ENCODE assay signal across 13 cellular contexts in genomic region chr14:102556098-102556677, GRCh38. TPM values are rescaled to one million over a fixed set of nuclear protein-coding genes. Genes with fewer than 3 reads are reported as not detected.
A peak's percentile ranks its signal among the peaks of the same experiment; 100 is the strongest.
DNase-seq lines count a peak whose midpoint lies in the region; ATAC-seq and TF ChIP-seq lines count a peak whose summit lies in the region.
"Had no signal": no experiment of that assay in that cellular context is flagged by ENCODE, and none has a peak within 500 bp of the region (broad histone marks: within the 10 kb centered on the region; RNA-seq: fewer than 3 reads in every experiment).

No MANE protein-coding gene starts in this region.

- peak overlapping the region in 3 of 4 donors; percentile 38 to 66 (median 60) for H3K4me3 Mint-ChIP-seq in CD4-positive, CD25-positive, alpha-beta regulatory T cell
- peak overlapping the region; percentile 78 for H3K4me3 Mint-ChIP-seq in activated B cell treated with CpG ODN at 0.5 μM for 24 hours
- peak overlapping the region; percentile 38 to 72 (median 55) for H3K4me3 Mint-ChIP-seq in naive thymus-derived CD8-positive, alpha-beta T cell
- no peak overlapping the region for H3K4me3 Mint-ChIP-seq in activated CD8-positive, alpha-beta T cell treated with anti-CD3 and anti-CD28 coated beads, Interleukin-2, amount 10 ng/mL, durations not matched to agents 7 days and 5 days

- DNase-seq in CD4-positive, CD25-positive, alpha-beta regulatory T cell = no peak
- DNase-seq in activated B cell treated with CpG ODN at 0.5 μM for 24 hours (no peak), erythroblast (lab: John Stamatoyannopoulos, UW) (no peak)
- no peak for DNase-seq in naive thymus-derived CD8-positive, alpha-beta T cell
- DNase-seq in stimulated activated naive CD4-positive, alpha-beta T cell treated with Interleukin-2 at 50 U/mL for 16 hours (lab: John Stamatoyannopoulos, UW) = no peak
- no peak for DNase-seq in activated CD8-positive, alpha-beta T cell treated with anti-CD3 and anti-CD28 coated beads, Interleukin-2, amount 10 ng/mL, durations not matched to agents 7 days and 5 days
- DNase-seq: aorta; central memory CD4-positive, alpha-beta T cell; nucleus accumbens had no signal

- TF ChIP-seq POLR2A in erythroblast (IDR thresholded peaks at IDR 0.05; ENCODE audit: low read length) = no peak

- CTCF ChIA-PET in activated B cell treated with CpG ODN at 0.5 μM for 24 hours (lab: Charles Lee) = no interaction called here
- CTCF ChIA-PET in activated CD8-positive, alpha-beta T cell treated with anti-CD3 and anti-CD28 coated beads, Interleukin-2, amount 10 ng/mL, durations not matched to agents 7 days and 5 days (lab: Charles Lee) = no interaction called here

- ATAC-seq in CD4-positive, CD25-positive, alpha-beta regulatory T cell (ENCODE audit: low read depth in 2 of 2) = no peak
- ATAC-seq in activated B cell treated with CpG ODN at 0.5 μM for 24 hours (ENCODE audit: low read depth) = no peak
- no peak for ATAC-seq in naive thymus-derived CD8-positive, alpha-beta T cell
- no peak for ATAC-seq in activated CD8-positive, alpha-beta T cell treated with anti-CD3 and anti-CD28 coated beads, Interleukin-2, amount 10 ng/mL, durations not matched to agents 7 days and 5 days

- no peaks in the 10 kb centered on the region for H3K27me3 Mint-ChIP-seq in CD4-positive, CD25-positive, alpha-beta regulatory T cell
- H3K27me3 Mint-ChIP-seq in activated B cell treated with CpG ODN at 0.5 μM for 24 hours = no peaks in the 10 kb centered on the region
- H3K27me3 Mint-ChIP-seq in naive thymus-derived CD8-positive, alpha-beta T cell = no peaks in the 10 kb centered on the region
- no peaks in the 10 kb centered on the region for H3K27me3 Mint-ChIP-seq in activated CD8-positive, alpha-beta T cell treated with anti-CD3 and anti-CD28 coated beads, Interleukin-2, amount 10 ng/mL, durations not matched to agents 7 days and 5 days (ENCODE audit: low read depth)

- POLR2A ChIA-PET in activated B cell treated with CpG ODN at 0.5 μM for 24 hours (lab: Charles Lee) = interaction anchor here (0.7 to 1.0 kb wide), 5 partner anchors 9 to 315 kb away, joined by 4 read pairs; no protein-coding TSS in a partner anchor
- POLR2A ChIA-PET in naive thymus-derived CD8-positive, alpha-beta T cell (lab: Charles Lee) = interaction anchor here (0.7 to 0.8 kb wide), 4 partner anchors 12 to 414 kb away, joined by 3 to 4 read pairs (median 3); no protein-coding TSS in a partner anchor
- POLR2A ChIA-PET in activated CD8-positive, alpha-beta T cell treated with anti-CD3 and anti-CD28 coated beads, Interleukin-2, amount 10 ng/mL, durations not matched to agents 7 days and 5 days (lab: Charles Lee) = no interaction called here

- H3K4me1 ChIP-seq in CD4-positive, CD25-positive, alpha-beta regulatory T cell (ENCODE audit: control insufficient read depth, insufficient read depth, low read length, poor library complexity, severe bottlenecking) = peaks cover 4% of the 10 kb centered on the region
- H3K4me1 ChIP-seq: HAP-1 had no signal

- H3K27ac ChIP-seq in CD4-positive, CD25-positive, alpha-beta regulatory T cell (ENCODE audit: insufficient read depth, low read length, poor library complexity, severe bottlenecking) = no peak overlapping the region
- H3K27ac ChIP-seq: SK-N-MC had no signal

- H3K36me3 ChIP-seq in CD4-positive, CD25-positive, alpha-beta regulatory T cell (ENCODE audit: control insufficient read depth, insufficient read depth, low read length) = no peaks in the 10 kb centered on the region
- H3K36me3 ChIP-seq: HAP-1, tibial nerve had no signal

- H3K9me3 ChIP-seq in CD4-positive, CD25-positive, alpha-beta regulatory T cell (ENCODE audit: control insufficient read depth in 2 of 2, low read length in 2 of 2) = no peaks in the 10 kb centered on the region
- H3K9me3 ChIP-seq: HAP-1, tibial nerve had no signal

- H3K9me3 Mint-ChIP-seq in CD4-positive, CD25-positive, alpha-beta regulatory T cell = peaks cover 0 to 1% (median 0%) of the 10 kb centered on the region in 7 donors
- no peaks in the 10 kb centered on the region for H3K9me3 Mint-ChIP-seq in activated B cell treated with CpG ODN at 0.5 μM for 24 hours
- no peaks in the 10 kb centered on the region for H3K9me3 Mint-ChIP-seq in naive thymus-derived CD8-positive, alpha-beta T cell
- H3K9me3 Mint-ChIP-seq in activated CD8-positive, alpha-beta T cell treated with anti-CD3 and anti-CD28 coated beads, Interleukin-2, amount 10 ng/mL, durations not matched to agents 7 days and 5 days (ENCODE audit: insufficient read depth) = no peaks in the 10 kb centered on the region

- H3K27me3 ChIP-seq in CD4-positive, CD25-positive, alpha-beta regulatory T cell (ENCODE audit: control insufficient read depth, insufficient read depth, low read length) = no peaks in the 10 kb centered on the region
- H3K27me3 ChIP-seq: tibial nerve had no signal

- H3K4me3 ChIP-seq in CD4-positive, CD25-positive, alpha-beta regulatory T cell (ENCODE audit: low read depth, low read length) = no peak overlapping the region
- peak overlapping the region; percentile 76 for H3K4me3 ChIP-seq in GM12875 (ENCODE audit: low read depth, low read length)
- H3K4me3 ChIP-seq: HAP-1, SK-N-MC had no signal

- H3K36me3 Mint-ChIP-seq in CD4-positive, CD25-positive, alpha-beta regulatory T cell = no peaks in the 10 kb centered on the region
- H3K36me3 Mint-ChIP-seq in activated B cell treated with CpG ODN at 0.5 μM for 24 hours (ENCODE audit: low read depth) = no peaks in the 10 kb centered on the region
- no peaks in the 10 kb centered on the region for H3K36me3 Mint-ChIP-seq in naive thymus-derived CD8-positive, alpha-beta T cell
- H3K36me3 Mint-ChIP-seq in activated CD8-positive, alpha-beta T cell treated with anti-CD3 and anti-CD28 coated beads, Interleukin-2, amount 10 ng/mL, durations not matched to agents 7 days and 5 days (ENCODE audit: low read depth) = no peaks in the 10 kb centered on the region

- intact Hi-C loops in activated B cell treated with CpG ODN at 0.5 μM for 24 hours (cut with micrococcal nuclease) = no loop called here

- H3K27ac Mint-ChIP-seq in CD4-positive, CD25-positive, alpha-beta regulatory T cell = peak overlapping the region in 1 of 3 donors; percentile 74
- no peak overlapping the region for H3K27ac Mint-ChIP-seq in activated B cell treated with CpG ODN at 0.5 μM for 24 hours
- peak overlapping the region in 6 of 10 donors; percentile 7 to 75 (median 44) for H3K27ac Mint-ChIP-seq in naive thymus-derived CD8-positive, alpha-beta T cell
- no peak overlapping the region for H3K27ac Mint-ChIP-seq in activated CD8-positive, alpha-beta T cell treated with anti-CD3 and anti-CD28 coated beads, Interleukin-2, amount 10 ng/mL, durations not matched to agents 7 days and 5 days

- TF ChIP-seq CTCF in GM12875 (IDR thresholded peaks at IDR 0.05; ENCODE audit: borderline replicate concordance, insufficient read depth, low read depth, low read length) (no peak), activated B cell treated with CpG ODN at 0.5 μM for 24 hours (IDR thresholded peaks at IDR 0.05) (no peak)

- H3K4me1 Mint-ChIP-seq in CD4-positive, CD25-positive, alpha-beta regulatory T cell = peaks cover 0 to 4% (median 0%) of the 10 kb centered on the region in 4 donors
- peaks cover 14% of the 10 kb centered on the region for H3K4me1 Mint-ChIP-seq in activated B cell treated with CpG ODN at 0.5 μM for 24 hours
- peaks cover 0 to 6% (median 2%) of the 10 kb centered on the region in 4 donors for H3K4me1 Mint-ChIP-seq in naive thymus-derived CD8-positive, alpha-beta T cell
- peaks cover 9% of the 10 kb centered on the region for H3K4me1 Mint-ChIP-seq in activated CD8-positive, alpha-beta T cell treated with anti-CD3 and anti-CD28 coated beads, Interleukin-2, amount 10 ng/mL, durations not matched to agents 7 days and 5 days (ENCODE audit: low read depth)

RNA-seq across cellular contexts. Expression of gene RCOR1, which starts 36.3 kb away (rescaled TPM):
- 28.1 TPM for total RNA-seq in CD4-positive, CD25-positive, alpha-beta regulatory T cell
- polyA plus RNA-seq in CD4-positive, CD25-positive, alpha-beta regulatory T cell = 1 to 10 TPM in 1 of 4 donors, under 1 TPM in 3; 0.40 to 1.2 (median 0.48) TPM
- 21.0 and 23.0 TPM in 2 replicates for total RNA-seq in activated B cell treated with CpG ODN at 0.5 μM for 24 hours
- 10 to 100 TPM; 21.7 to 24.0 TPM for total RNA-seq in naive thymus-derived CD8-positive, alpha-beta T cell
- polyA plus RNA-seq in naive thymus-derived CD8-positive, alpha-beta T cell = 1 to 10 TPM in 2 of 3 donors, under 1 TPM in 1; 0.43 to 1.2 (median 1.2) TPM
- 10 to 100 TPM; 22.4 to 24.7 TPM for total RNA-seq in activated CD8-positive, alpha-beta T cell treated with anti-CD3 and anti-CD28 coated beads, Interleukin-2, amount 10 ng/mL, durations not matched to agents 7 days and 5 days

RNA-seq across cellular contexts. Expression of gene ANKRD9, which starts 46.6 kb away (rescaled TPM):
- 7.1 TPM for total RNA-seq in CD4-positive, CD25-positive, alpha-beta regulatory T cell
- polyA plus RNA-seq in CD4-positive, CD25-positive, alpha-beta regulatory T cell = 1 to 10 TPM in 2 of 4 donors, under 1 TPM in 2; 0.69 to 2.3 (median 1.4) TPM
- 1.4 and 1.8 TPM in 2 replicates for total RNA-seq in activated B cell treated with CpG ODN at 0.5 μM for 24 hours
- 1 to 10 TPM; 1.3 to 1.6 TPM for total RNA-seq in naive thymus-derived CD8-positive, alpha-beta T cell
- under 1 TPM; 0.15 to 0.43 (median 0.28) TPM for polyA plus RNA-seq in naive thymus-derived CD8-positive, alpha-beta T cell
- total RNA-seq in activated CD8-positive, alpha-beta T cell treated with anti-CD3 and anti-CD28 coated beads, Interleukin-2, amount 10 ng/mL, durations not matched to agents 7 days and 5 days = 1 to 10 TPM; 9.7 to 10.0 TPM

Comparison
In these comparisons a context has a peak if more than half of its experiments do, and no peak if none do; other contexts are left out.
1. H3K27ac Mint-ChIP-seq: peak in naive thymus-derived CD8-positive, alpha-beta T cell (6 of 10); none in activated B cell treated with CpG ODN at 0.5 μM for 24 hours (single experiment) and activated CD8-positive, alpha-beta T cell treated with anti-CD3 and anti-CD28 coated beads, Interleukin-2, amount 10 ng/mL, durations not matched to agents 7 days and 5 days (single experiment).